Comparison of ENCODE assay signal across 8 cellular contexts in genomic region chr16:4693956-4694663, GRCh38. TPM values are rescaled to one million over a fixed set of nuclear protein-coding genes. Genes with fewer than 3 reads are reported as not detected.
DNase-seq lines count a peak whose midpoint lies in the region; ATAC-seq and TF ChIP-seq lines count a peak whose summit lies in the region.

No MANE protein-coding gene starts in this region.

- H3K27ac ChIP-seq in BLaER1 treated with 17β-estradiol and CSF1 and Interleukin-3, amounts not matched to agents 10 nM and 100 nM = peak overlapping the region; percentile 43 to 91 (median 84); a peak in 21 of 22 replicates
- H3K27ac ChIP-seq in parathyroid adenoma = peak overlapping the region; percentile 56

- H3K79me2 ChIP-seq in parathyroid adenoma = no peaks in the 10 kb centered on the region

- H3K9me3 ChIP-seq in BLaER1 treated with 17β-estradiol and CSF1 and Interleukin-3, amounts not matched to agents 10 nM and 100 nM (replicated peaks in 1 of 11) = no peaks in the 10 kb centered on the region
- H3K9me3 ChIP-seq in NT2/D1 (ENCODE audit: insufficient read depth, low read length) (no peaks in the 10 kb centered on the region), parathyroid adenoma (ENCODE audit: control insufficient read depth, low read length) (no peaks in the 10 kb centered on the region)

- H3K4me3 Mint-ChIP-seq in activated naive CD4-positive, alpha-beta T cell treated with anti-CD3 and anti-CD28 coated beads, Interleukin-2, amount 50 U/mL, for 24 hours = peak overlapping the region; percentile 72

- H3K4me3 ChIP-seq in BLaER1 treated with 17β-estradiol and CSF1 and Interleukin-3, amounts not matched to agents 10 nM and 100 nM = peak overlapping the region; percentile 83 to 99 (median 94)
- H3K4me3 ChIP-seq in NT2/D1 (ENCODE audit: insufficient read length, low read depth) (peak overlapping the region; percentile 99), parathyroid adenoma (ENCODE audit: low read depth, low read length) (peak overlapping the region; percentile 74)

- H3K4me1 Mint-ChIP-seq in activated naive CD4-positive, alpha-beta T cell treated with anti-CD3 and anti-CD28 coated beads, Interleukin-2, amount 50 U/mL, for 24 hours = peaks cover 17% of the 10 kb centered on the region

- peaks cover 33 to 57% (median 44%) of the 10 kb centered on the region in 11 experiments for H3K36me3 ChIP-seq in BLaER1 treated with 17β-estradiol and CSF1 and Interleukin-3, amounts not matched to agents 10 nM and 100 nM
- peaks cover 63% of the 10 kb centered on the region for H3K36me3 ChIP-seq in NT2/D1 (ENCODE audit: insufficient read depth, insufficient read length, low read length)
- H3K36me3 ChIP-seq in parathyroid adenoma (ENCODE audit: control insufficient read depth, insufficient read depth, low read length) = no peaks in the 10 kb centered on the region

- H3K27ac Mint-ChIP-seq in activated naive CD4-positive, alpha-beta T cell treated with anti-CD3 and anti-CD28 coated beads, Interleukin-2, amount 50 U/mL, for 24 hours = peak overlapping the region; percentile 35

- peak; percentile 5 for ATAC-seq in GM21723 (IDR thresholded peaks at IDR 0.05; ENCODE audit: unreplicated experiment)
- peak; percentile 12 for ATAC-seq in Right ventricle myocardium inferior
- no peak for ATAC-seq in GM18861 (IDR thresholded peaks at IDR 0.05; ENCODE audit: unreplicated experiment)
- no peak for ATAC-seq in HG03469 (IDR thresholded peaks at IDR 0.05; ENCODE audit: unreplicated experiment)

- intact Hi-C loops in Right ventricle myocardium inferior (cut with DNase I) = loop anchor here (10.0 kb wide), 1 partner anchor 261 kb away; the partner anchor contains the start of gene SEC14L5

- H4K20me1 ChIP-seq in BLaER1 treated with 17β-estradiol and CSF1 and Interleukin-3, amounts not matched to agents 10 nM and 100 nM = peaks cover 27 to 84% (median 49%) of the 10 kb centered on the region in 11 experiments; a peak in 21 of 22 replicates

- no peaks in the 10 kb centered on the region for H3K9me3 Mint-ChIP-seq in activated naive CD4-positive, alpha-beta T cell treated with anti-CD3 and anti-CD28 coated beads, Interleukin-2, amount 50 U/mL, for 24 hours

- peak overlapping the region; percentile 78 for H2AFZ ChIP-seq in parathyroid adenoma

- H3K4me2 ChIP-seq in BLaER1 treated with 17β-estradiol and CSF1 and Interleukin-3, amounts not matched to agents 10 nM and 100 nM = peak overlapping the region; percentile 75 to 97 (median 89)
- H3K4me2 ChIP-seq in parathyroid adenoma (ENCODE audit: low read length) = peak overlapping the region; percentile 87

- TF ChIP-seq CTCF in parathyroid adenoma (IDR thresholded peaks at IDR 0.05) = no peak

- DNase-seq in NT2/D1 (ENCODE audit: low read depth, low spot score) (no peak), Right ventricle myocardium inferior (ENCODE audit: missing footprints) (no peak)

- peak overlapping the region; percentile 86 to 93 (median 88) for H3K9ac ChIP-seq in BLaER1 treated with 17β-estradiol and CSF1 and Interleukin-3, amounts not matched to agents 10 nM and 100 nM
- H3K9ac ChIP-seq in NT2/D1 (ENCODE audit: insufficient read length, low read depth) (peak overlapping the region; percentile 99), parathyroid adenoma (no peak overlapping the region)

- H3K27me3 Mint-ChIP-seq in activated naive CD4-positive, alpha-beta T cell treated with anti-CD3 and anti-CD28 coated beads, Interleukin-2, amount 50 U/mL, for 24 hours = no peaks in the 10 kb centered on the region

- no peaks in the 10 kb centered on the region for H3K36me3 Mint-ChIP-seq in activated naive CD4-positive, alpha-beta T cell treated with anti-CD3 and anti-CD28 coated beads, Interleukin-2, amount 50 U/mL, for 24 hours

- H3K4me1 ChIP-seq in BLaER1 treated with 17β-estradiol and CSF1 and Interleukin-3, amounts not matched to agents 10 nM and 100 nM = peaks cover 49 to 63% (median 57%) of the 10 kb centered on the region in 10 experiments
- H3K4me1 ChIP-seq in NT2/D1 (ENCODE audit: insufficient read depth, insufficient read length) = peaks cover 26% of the 10 kb centered on the region
- no peaks in the 10 kb centered on the region for H3K4me1 ChIP-seq in parathyroid adenoma

- H3K27me3 ChIP-seq in BLaER1 treated with 17β-estradiol and CSF1 and Interleukin-3, amounts not matched to agents 10 nM and 100 nM = no peaks in the 10 kb centered on the region
- H3K27me3 ChIP-seq in NT2/D1 (ENCODE audit: insufficient read depth, insufficient read length) (no peaks in the 10 kb centered on the region), parathyroid adenoma (ENCODE audit: control insufficient read depth, insufficient read depth, low read length) (no peaks in the 10 kb centered on the region)

RNA-seq across cellular contexts. Expression of gene NUDT16L1, which starts 0.7 kb away (rescaled TPM):
- total RNA-seq in Right ventricle myocardium inferior = 52.3 TPM

RNA-seq across cellular contexts. Expression of gene ANKS3, which starts 40.0 kb away (rescaled TPM):
- 9.1 TPM for total RNA-seq in Right ventricle myocardium inferior

RNA-seq across cellular contexts. Expression of gene DNAAF8, which starts 40.2 kb away (rescaled TPM):
- total RNA-seq in Right ventricle myocardium inferior = 1.5 TPM

Comparison
In these comparisons a context has a peak if more than half of its experiments do, and no peak if none do; other contexts are left out.
1. ATAC-seq: peak in GM21723 (single experiment) and Right ventricle myocardium inferior (single experiment); none in GM18861 (single experiment) and HG03469 (single experiment).
2. Peak in every context shown above with its lines, with median percentiles within 50 percentile points of each other: H3K4me3 ChIP-seq.